In the genomic region with DNA sequence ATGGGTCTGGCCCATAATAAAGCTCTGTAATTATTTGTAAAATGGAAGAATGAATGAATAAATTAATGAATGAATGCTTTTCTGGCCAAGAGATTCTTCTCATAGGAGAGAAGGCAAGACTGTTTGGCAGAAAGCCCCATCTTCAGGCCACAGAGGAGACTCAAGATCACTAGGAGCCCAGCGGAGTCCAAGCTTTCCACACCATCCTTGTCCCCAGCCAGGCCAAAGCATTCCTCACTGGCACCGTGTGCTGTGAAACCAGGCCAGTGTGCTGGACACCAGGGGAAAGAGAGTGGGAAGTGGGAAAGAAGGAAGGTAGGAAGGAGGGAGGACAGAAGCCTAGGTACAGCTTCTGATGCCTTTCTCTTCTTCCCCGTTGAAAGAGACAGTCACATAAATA, we compare ENCODE assay signal across 22 cellular contexts.
DNase-seq lines count a peak whose midpoint lies in the region; ATAC-seq and TF ChIP-seq lines count a peak whose summit lies in the region.
"Had no signal": no experiment of that assay in that cellular context is flagged by ENCODE, and none has a peak within 500 bp of the region (broad histone marks: within the 10 kb centered on the region; RNA-seq: fewer than 3 reads in every experiment).

No MANE protein-coding gene starts in this region.

- DNase-seq in Caco-2 (no peak), lower lobe of right lung (no peak), stomach (no peak), iPS-NIHi7 (ENCODE audit: extremely low spot score) (no peak)
- DNase-seq: CD8-positive, alpha-beta memory T cell; DMS79 treated with DMSO at 0.1 percent for 48 hours; HCEC 1CT; IMR-90; Karpas-422; MG63; NCI-H1105; NCI-H1694; NCI-H2107; NCI-H2227 treated with DMSO at 0.1 percent for 48 hours; NCI-H526; NK-92 treated with Interleukin-12 subunit alpha and Interleukin-12 subunit beta, amount 100 ng/mL, for 24 hours; SHP77 treated with DMSO at 0.1 percent for 48 hours had no signal

- H3K4me1 ChIP-seq in Caco-2 (peaks cover 33% of the 10 kb centered on the region), lower lobe of right lung (peaks cover 80% of the 10 kb centered on the region), stomach (peaks cover 52 to 99% (median 77%) of the 10 kb centered on the region in 4 donors)
- H3K4me1 ChIP-seq: A549 had no signal

- BruUV-seq in Caco-2 (replicated peaks; lab: Mats Ljungman, UMichigan), result no TSS peak

- no peak overlapping the region for H3K4me3 Mint-ChIP-seq in Caco-2 (ENCODE audit: unreplicated experiment)
- H3K4me3 Mint-ChIP-seq in brain, result no peak overlapping the region
- H3K4me3 Mint-ChIP-seq: CD8-positive, alpha-beta memory T cell had no signal

- H3K4me3 ChIP-seq in Caco-2 (ENCODE audit: low read depth, low read length), result no peak overlapping the region
- no peak overlapping the region for H3K4me3 ChIP-seq in lower lobe of right lung
- H3K4me3 ChIP-seq in stomach, result no peak overlapping the region
- H3K4me3 ChIP-seq: A549; BLaER1 treated with 17β-estradiol and CSF1 and Interleukin-3, amounts not matched to agents 10 nM and 100 nM; MG63 had no signal

- ATAC-seq in lower lobe of right lung (no peak), HG02938 (IDR thresholded peaks at IDR 0.05; ENCODE audit: unreplicated experiment) (no peak), SK-N-SH treated with all-trans-retinoic acid at 6 μM for 48 hours (no peak)
- ATAC-seq: A549 had no signal

- H3K9me3 ChIP-seq in Caco-2 (no peaks in the 10 kb centered on the region), lower lobe of right lung (no peaks in the 10 kb centered on the region), stomach (no peaks in the 10 kb centered on the region)
- H3K9me3 ChIP-seq: A549; BLaER1 treated with 17β-estradiol and CSF1 and Interleukin-3, amounts not matched to agents 10 nM and 100 nM; MG63 had no signal

- WGBS in stomach, 5 donors, result 76 to 94% (median 85%) methylated on average over 3 of the region's 3 CpGs

- intact Hi-C loops in Caco-2 (cut with micrococcal nuclease; ENCODE audit: unreplicated experiment) (loop anchor here (2.0 kb wide), 1 partner anchor 19 kb away; no protein-coding TSS in a partner anchor), lower lobe of right lung (cut with DNase I) (no loop called here), stomach (cut with DNase I; ENCODE audit: low total_unique reads) (no loop called here)

- H3K27me3 Mint-ChIP-seq in Caco-2 (ENCODE audit: insufficient read depth, unreplicated experiment) (no peaks in the 10 kb centered on the region), brain (peaks cover 10% of the 10 kb centered on the region)

- no peaks in the 10 kb centered on the region for H3K36me3 ChIP-seq in Caco-2 (ENCODE audit: control insufficient read depth, insufficient read depth, low read length)
- no peaks in the 10 kb centered on the region for H3K36me3 ChIP-seq in lower lobe of right lung
- no peaks in the 10 kb centered on the region for H3K36me3 ChIP-seq in stomach
- H3K36me3 ChIP-seq: BLaER1 treated with 17β-estradiol and CSF1 and Interleukin-3, amounts not matched to agents 10 nM and 100 nM; MG63 had no signal

- H3K9me3 Mint-ChIP-seq in Caco-2 (ENCODE audit: unreplicated experiment), result no peaks in the 10 kb centered on the region
- H3K9me3 Mint-ChIP-seq in brain, result no peaks in the 10 kb centered on the region
- H3K9me3 Mint-ChIP-seq: CD8-positive, alpha-beta memory T cell had no signal

- TF ChIP-seq EP300 in stomach (IDR thresholded peaks at IDR 0.05), result no peak

- peak overlapping the region; percentile 29 for H3K27ac Mint-ChIP-seq in Caco-2 (ENCODE audit: unreplicated experiment)
- H3K27ac Mint-ChIP-seq in brain, result peak overlapping the region in 4 of 5 experiments; percentile 13 to 89 (median 38)
- H3K27ac Mint-ChIP-seq: CD8-positive, alpha-beta memory T cell had no signal

- no peaks in the 10 kb centered on the region for H3K27me3 ChIP-seq in Caco-2 (replicated peaks; ENCODE audit: control insufficient read depth, insufficient read depth, low read length)
- H3K27me3 ChIP-seq in lower lobe of right lung (ENCODE audit: low read depth), result no peaks in the 10 kb centered on the region
- H3K27me3 ChIP-seq in stomach, result no peaks in the 10 kb centered on the region
- H3K27me3 ChIP-seq: BLaER1 treated with 17β-estradiol and CSF1 and Interleukin-3, amounts not matched to agents 10 nM and 100 nM; MG63 had no signal

- TF ChIP-seq CTCF in Caco-2 (IDR thresholded peaks at IDR 0.05; ENCODE audit: insufficient read depth in 1 of 2, low read depth in 1 of 2, low read length in 1 of 2, severe bottlenecking in 1 of 2, unreplicated experiment in 1 of 2) (no peak), brain (conservative IDR thresholded peaks at IDR 0.05) (no peak), lower lobe of right lung (IDR thresholded peaks at IDR 0.05) (no peak), stomach (IDR thresholded peaks at IDR 0.05) (no peak)

- CTCF ChIA-PET in Caco-2 (lab: Charles Lee), result interaction anchor here (1.0 kb wide), 1 partner anchor 8 kb away, joined by 3 read pairs; no protein-coding TSS in a partner anchor

- peaks cover 30% of the 10 kb centered on the region for H3K4me1 Mint-ChIP-seq in Caco-2 (ENCODE audit: low read depth, unreplicated experiment)
- peaks cover 71% of the 10 kb centered on the region for H3K4me1 Mint-ChIP-seq in brain
- H3K4me1 Mint-ChIP-seq: CD8-positive, alpha-beta memory T cell had no signal

- POLR2A ChIA-PET in Caco-2 (lab: Charles Lee), result no interaction called here

- H3K36me3 Mint-ChIP-seq in Caco-2 (ENCODE audit: insufficient read depth, unreplicated experiment) (no peaks in the 10 kb centered on the region), brain (no peaks in the 10 kb centered on the region)
- H3K36me3 Mint-ChIP-seq: CD8-positive, alpha-beta memory T cell had no signal

- no peak for TF ChIP-seq POLR2A in stomach (IDR thresholded peaks at IDR 0.05)

- H3K27ac ChIP-seq in lower lobe of right lung (peak overlapping the region; percentile 41), stomach (peak overlapping the region in 3 of 5 donors; percentile 48 to 81 (median 64))
- H3K27ac ChIP-seq: A549; BLaER1 treated with 17β-estradiol and CSF1 and Interleukin-3, amounts not matched to agents 10 nM and 100 nM had no signal

TF ChIP-seq in SK-N-SH treated with all-trans-retinoic acid at 6 μM for 48 hours, 23 proteins besides CTCF, POLR2A, EP300 and RAD21 (continues in another document):
- TF ChIP-seq, protein P1, sequence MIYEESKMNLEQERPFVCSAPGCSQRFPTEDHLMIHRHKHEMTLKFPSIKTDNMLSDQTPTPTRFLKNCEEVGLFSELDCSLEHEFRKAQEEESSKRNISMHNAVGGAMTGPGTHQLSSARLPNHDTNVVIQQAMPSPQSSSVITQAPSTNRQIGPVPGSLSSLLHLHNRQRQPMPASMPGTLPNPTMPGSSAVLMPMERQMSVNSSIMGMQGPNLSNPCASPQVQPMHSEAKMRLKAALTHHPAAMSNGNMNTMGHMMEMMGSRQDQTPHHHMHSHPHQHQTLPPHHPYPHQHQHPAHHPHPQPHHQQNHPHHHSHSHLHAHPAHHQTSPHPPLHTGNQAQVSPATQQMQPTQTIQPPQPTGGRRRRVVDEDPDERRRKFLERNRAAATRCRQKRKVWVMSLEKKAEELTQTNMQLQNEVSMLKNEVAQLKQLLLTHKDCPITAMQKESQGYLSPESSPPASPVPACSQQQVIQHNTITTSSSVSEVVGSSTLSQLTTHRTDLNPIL (CRISPR knock-in tag; IDR thresholded peaks at IDR 0.05; ENCODE audit: low read depth), result no peak
- no peak for TF ChIP-seq RARB (CRISPR knock-in tag; IDR thresholded peaks at IDR 0.05)
- no peak for TF ChIP-seq ARNTL (CRISPR knock-in tag; IDR thresholded peaks at IDR 0.05; ENCODE audit: borderline replicate concordance, low read depth)
- no peak for TF ChIP-seq ZNF565 (CRISPR knock-in tag; conservative IDR thresholded peaks at IDR 0.05; ENCODE audit: low read depth)
- no peak for TF ChIP-seq GLIS3 (CRISPR knock-in tag; IDR thresholded peaks at IDR 0.05)
- TF ChIP-seq CSDC2 (CRISPR knock-in tag; IDR thresholded peaks at IDR 0.05), result no peak
- no peak for TF ChIP-seq ZC3H10 (CRISPR knock-in tag; IDR thresholded peaks at IDR 0.05)
- TF ChIP-seq ISL1 (CRISPR knock-in tag; IDR thresholded peaks at IDR 0.05), result no peak
- TF ChIP-seq, protein P2, sequence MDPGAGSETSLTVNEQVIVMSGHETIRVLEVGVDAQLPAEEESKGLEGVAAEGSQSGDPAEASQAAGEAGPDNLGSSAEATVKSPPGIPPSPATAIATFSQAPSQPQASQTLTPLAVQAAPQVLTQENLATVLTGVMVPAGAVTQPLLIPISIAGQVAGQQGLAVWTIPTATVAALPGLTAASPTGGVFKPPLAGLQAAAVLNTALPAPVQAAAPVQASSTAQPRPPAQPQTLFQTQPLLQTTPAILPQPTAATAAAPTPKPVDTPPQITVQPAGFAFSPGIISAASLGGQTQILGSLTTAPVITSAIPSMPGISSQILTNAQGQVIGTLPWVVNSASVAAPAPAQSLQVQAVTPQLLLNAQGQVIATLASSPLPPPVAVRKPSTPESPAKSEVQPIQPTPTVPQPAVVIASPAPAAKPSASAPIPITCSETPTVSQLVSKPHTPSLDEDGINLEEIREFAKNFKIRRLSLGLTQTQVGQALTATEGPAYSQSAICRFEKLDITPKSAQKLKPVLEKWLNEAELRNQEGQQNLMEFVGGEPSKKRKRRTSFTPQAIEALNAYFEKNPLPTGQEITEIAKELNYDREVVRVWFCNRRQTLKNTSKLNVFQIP (CRISPR knock-in tag; IDR thresholded peaks at IDR 0.05; ENCODE audit: borderline replicate concordance, low read depth), result no peak
- TF ChIP-seq, protein P3, sequence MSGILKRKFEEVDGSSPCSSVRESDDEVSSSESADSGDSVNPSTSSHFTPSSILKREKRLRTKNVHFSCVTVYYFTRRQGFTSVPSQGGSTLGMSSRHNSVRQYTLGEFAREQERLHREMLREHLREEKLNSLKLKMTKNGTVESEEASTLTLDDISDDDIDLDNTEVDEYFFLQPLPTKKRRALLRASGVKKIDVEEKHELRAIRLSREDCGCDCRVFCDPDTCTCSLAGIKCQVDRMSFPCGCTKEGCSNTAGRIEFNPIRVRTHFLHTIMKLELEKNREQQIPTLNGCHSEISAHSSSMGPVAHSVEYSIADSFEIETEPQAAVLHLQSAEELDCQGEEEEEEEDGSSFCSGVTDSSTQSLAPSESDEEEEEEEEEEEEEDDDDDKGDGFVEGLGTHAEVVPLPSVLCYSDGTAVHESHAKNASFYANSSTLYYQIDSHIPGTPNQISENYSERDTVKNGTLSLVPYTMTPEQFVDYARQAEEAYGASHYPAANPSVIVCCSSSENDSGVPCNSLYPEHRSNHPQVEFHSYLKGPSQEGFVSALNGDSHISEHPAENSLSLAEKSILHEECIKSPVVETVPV (CRISPR knock-in tag; IDR thresholded peaks at IDR 0.05), result no peak
- TF ChIP-seq ZFP30 (CRISPR knock-in tag; IDR thresholded peaks at IDR 0.05), result no peak
- no peak for TF ChIP-seq SNAI2 (CRISPR knock-in tag; IDR thresholded peaks at IDR 0.05)
- TF ChIP-seq TCF4 (CRISPR knock-in tag; IDR thresholded peaks at IDR 0.05; ENCODE audit: borderline replicate concordance), result no peak
